ENCODE assay signal across 8 cellular contexts in genomic region chr1:145508053-145508452, GRCh38.
A peak's percentile ranks its signal among the peaks of the same experiment; 100 is the strongest.
DNase-seq lines count a peak whose midpoint lies in the region; ATAC-seq, FAIRE-seq and TF ChIP-seq lines count a peak whose summit lies in the region.
"Not testable (repeated sequence)": the region's sequence is repeated elsewhere in the genome, so short reads cannot be mapped to it uniquely, and the experiment has no call there.

No MANE protein-coding gene starts in this region.

- not testable (repeated sequence) for BruUV-seq in K562 (replicated peaks; lab: Mats Ljungman, UMichigan)

- TF ChIP-seq EP300 in K562 (IDR thresholded peaks at IDR 0.05; ENCODE audit: low read length), result not testable (repeated sequence)

- H3K27me3 ChIP-seq in CD8-positive, alpha-beta T cell (ENCODE audit: insufficient read depth, low read length); K562 (ENCODE audit: control insufficient read depth in 2 of 2, insufficient read depth in 2 of 2, low read length in 2 of 2); right cardiac atrium (ENCODE audit: control insufficient read depth, insufficient read depth); upper lobe of right lung: not testable (repeated sequence)

- not testable (repeated sequence) for TF ChIP-seq CTCF in CD8-positive, alpha-beta T cell (IDR thresholded peaks at IDR 0.05); WTC11 (IDR thresholded peaks at IDR 0.05); K562 (IDR thresholded peaks at IDR 0.05 in 2 of 3, conservative IDR thresholded peaks at IDR 0.05 in 1 of 3; ENCODE audit: insufficient read depth in 2 of 3, low read depth in 1 of 3, low read length in 3 of 3); natural killer cell (IDR thresholded peaks at IDR 0.05); upper lobe of right lung (IDR thresholded peaks at IDR 0.05)

- CTCF ChIA-PET in CD8-positive, alpha-beta T cell (lab: Charles Lee); WTC11 (lab: Charles Lee); K562 (lab: Yijun Ruan, JAX; ENCODE audit: low intra/inter-chr PET ratio): not testable (repeated sequence)

- not testable (repeated sequence) for H3K9me3 Mint-ChIP-seq in CD8-positive, alpha-beta T cell; WTC11; natural killer cell

- not testable (repeated sequence) for H3K27ac ChIP-seq in CD8-positive, alpha-beta T cell (ENCODE audit: low read depth, low read length); K562 (ENCODE audit: extremely low read depth, low read depth, low read length); right cardiac atrium (ENCODE audit: low read length); upper lobe of right lung

- not testable (repeated sequence) for H3K27ac Mint-ChIP-seq in CD8-positive, alpha-beta T cell; WTC11; natural killer cell

- H3K36me3 ChIP-seq in CD8-positive, alpha-beta T cell (ENCODE audit: insufficient read depth, low read length); K562 (ENCODE audit: control insufficient read depth, insufficient read depth, low read length); upper lobe of right lung: not testable (repeated sequence)

- not testable (repeated sequence) for DNase-seq in CD8-positive, alpha-beta T cell; WTC11 (ENCODE audit: low spot score); K562 (ENCODE audit: extremely low read depth in 1 of 4, low spot score in 3 of 4); right cardiac atrium; natural killer cell; upper lobe of right lung

- intact Hi-C loops in CD8-positive, alpha-beta T cell (cut with DNase I, micrococcal nuclease); K562 (cut with micrococcal nuclease); right cardiac atrium (cut with DNase I); natural killer cell (cut with micrococcal nuclease); upper lobe of right lung (cut with DNase I): not testable (repeated sequence)

- in situ Hi-C loops in K562 (cut with MboI), result not testable (repeated sequence)

- not testable (repeated sequence) for H2AFZ ChIP-seq in K562 (ENCODE audit: low read depth, low read length)

- FAIRE-seq in K562 (lab: Jason Lieb, UNC), result not testable (repeated sequence)

- TF ChIP-seq POLR2A in K562 (conservative IDR thresholded peaks at IDR 0.05), result not testable (repeated sequence)

- WGBS in K562 (ENCODE audit: insufficient coverage, low coverage, missing lambda C conversion rate), result no CpG with 5 or more reads among the region's 1 CpG
- whole genome bisulfite sequencing in right cardiac atrium, result no CpG with 5 or more reads among the region's 1 CpG

- H3K79me2 ChIP-seq in K562 (ENCODE audit: control insufficient read depth, insufficient read depth, low read length), result not testable (repeated sequence)

- not testable (repeated sequence) for H3K9me3 ChIP-seq in CD8-positive, alpha-beta T cell (ENCODE audit: low read length); K562 (replicated peaks; ENCODE audit: control insufficient read depth, insufficient read depth, low read depth, low read length); right cardiac atrium (ENCODE audit: control insufficient read depth, low read length); upper lobe of right lung

- not testable (repeated sequence) for H3K4me1 ChIP-seq in CD8-positive, alpha-beta T cell (ENCODE audit: insufficient read depth, low read length); K562 (replicated peaks in 1 of 2; ENCODE audit: control insufficient read depth in 2 of 2, insufficient read depth in 2 of 2, low read length in 2 of 2); right cardiac atrium (ENCODE audit: control insufficient read depth, insufficient read depth, low read length); upper lobe of right lung

- H3K4me2 ChIP-seq in K562 (ENCODE audit: insufficient read depth, low read length), result not testable (repeated sequence)

- not testable (repeated sequence) for H3K4me3 Mint-ChIP-seq in CD8-positive, alpha-beta T cell; WTC11; natural killer cell

- not testable (repeated sequence) for H3K9ac ChIP-seq in K562 (ENCODE audit: insufficient read depth in 1 of 2, low read depth in 2 of 2, low read length in 2 of 2)

- not testable (repeated sequence) for H3K36me3 Mint-ChIP-seq in CD8-positive, alpha-beta T cell; WTC11; natural killer cell

- POLR2A ChIA-PET in CD8-positive, alpha-beta T cell (lab: Charles Lee); WTC11 (lab: Charles Lee); K562 (lab: Yijun Ruan, JAX): not testable (repeated sequence)

- peak; percentile 83 for ATAC-seq in CD8-positive, alpha-beta T cell
- ATAC-seq in GM21576 (IDR thresholded peaks at IDR 0.05; ENCODE audit: unreplicated experiment) (peak; percentile 59), HG03342 (IDR thresholded peaks at IDR 0.05; ENCODE audit: unreplicated experiment) (peak; percentile 69), WTC11 (peak; percentile 50), K562 (peak; percentile 80), right cardiac atrium (peak; percentile 60 to 67), natural killer cell (peak; percentile 74 to 85 (median 79)), upper lobe of right lung (peak; percentile 96)

- H3K4me1 Mint-ChIP-seq in CD8-positive, alpha-beta T cell (ENCODE audit: low read depth); WTC11; natural killer cell: not testable (repeated sequence)

- H3K9me1 ChIP-seq in K562 (ENCODE audit: control insufficient read depth, insufficient read depth, low read length), result not testable (repeated sequence)

- H3K4me3 ChIP-seq in CD8-positive, alpha-beta T cell (ENCODE audit: low read depth, low read length); K562; right cardiac atrium (ENCODE audit: low read length); upper lobe of right lung: not testable (repeated sequence)

- not testable (repeated sequence) for H4K20me1 ChIP-seq in K562 (replicated peaks; ENCODE audit: control insufficient read depth, insufficient read depth, low read length)

- H3K27me3 Mint-ChIP-seq in CD8-positive, alpha-beta T cell (ENCODE audit: low read depth); WTC11 (ENCODE audit: low read depth); natural killer cell (ENCODE audit: low read depth in 2 of 2): not testable (repeated sequence)

- TF ChIP-seq RAD21 in K562 (CRISPR knock-in tag; conservative IDR thresholded peaks at IDR 0.05 in 1 of 2, IDR thresholded peaks at IDR 0.05 in 1 of 2), result not testable (repeated sequence)
